In the genomic region with DNA sequence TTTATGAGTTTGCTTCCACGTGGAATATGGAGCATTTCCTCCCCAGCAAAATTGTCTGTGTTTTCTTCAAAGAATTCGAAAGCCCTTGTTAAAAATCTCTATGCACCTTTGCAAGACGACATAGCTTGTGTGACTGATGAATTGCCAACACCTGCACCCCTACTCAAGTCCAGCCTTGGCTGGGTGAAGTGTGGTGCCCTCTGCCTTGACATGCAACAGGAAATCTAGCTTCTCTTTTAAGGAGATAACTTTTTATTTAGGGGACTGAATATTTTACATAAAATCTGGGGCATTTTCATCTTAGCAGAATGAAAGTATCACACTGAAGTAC, we compare ENCODE assay signal across 8 cellular contexts. TPM values are rescaled to one million over a fixed set of nuclear protein-coding genes. Genes with fewer than 3 reads are reported as not detected.
DNase-seq lines count a peak whose midpoint lies in the region; ATAC-seq and TF ChIP-seq lines count a peak whose summit lies in the region.

No MANE protein-coding gene starts in this region.

- intact Hi-C loops in right cardiac atrium (cut with DNase I): loop anchor here in 3 of 4 donors (5.0 to 10.0 kb wide), 3 partner anchors 63 to 76 kb away; no protein-coding TSS in a partner anchor
- intact Hi-C loops in posterior vena cava (cut with DNase I): no loop called here

- H3K4me1 Mint-ChIP-seq in activated CD8-positive, alpha-beta memory T cell treated with anti-CD3 and anti-CD28 coated beads, Interleukin-2, amount 10 ng/mL, durations not matched to agents 7 days and 5 days: peaks cover 52% of the 10 kb centered on the region

- no peaks in the 10 kb centered on the region for H3K36me3 ChIP-seq in skeletal muscle tissue (ENCODE audit: control insufficient read depth in 3 of 3, insufficient read depth in 3 of 3, low read length in 3 of 3)

- H3K4me3 Mint-ChIP-seq in activated CD8-positive, alpha-beta memory T cell treated with anti-CD3 and anti-CD28 coated beads, Interleukin-2, amount 10 ng/mL, durations not matched to agents 7 days and 5 days: peak overlapping the region; percentile 99

- CTCF ChIA-PET in activated CD8-positive, alpha-beta memory T cell treated with anti-CD3 and anti-CD28 coated beads, Interleukin-2, amount 10 ng/mL, durations not matched to agents 7 days and 5 days (lab: Charles Lee): interaction anchor here (0.6 to 2.7 kb wide), 10 partner anchors 9 to 436 kb away, joined by 3 to 16 read pairs (median 4); no protein-coding TSS in a partner anchor

- H3K27ac Mint-ChIP-seq in activated CD8-positive, alpha-beta memory T cell treated with anti-CD3 and anti-CD28 coated beads, Interleukin-2, amount 10 ng/mL, durations not matched to agents 7 days and 5 days: peak overlapping the region; percentile 99

- no peaks in the 10 kb centered on the region for H3K9me3 Mint-ChIP-seq in activated CD8-positive, alpha-beta memory T cell treated with anti-CD3 and anti-CD28 coated beads, Interleukin-2, amount 10 ng/mL, durations not matched to agents 7 days and 5 days (ENCODE audit: low read depth)

- H3K4me1 ChIP-seq in right cardiac atrium (ENCODE audit: control insufficient read depth, insufficient read depth, low read length): peaks cover 2% of the 10 kb centered on the region
- peaks cover 7 to 34% (median 20%) of the 10 kb centered on the region in 3 donors for H3K4me1 ChIP-seq in skeletal muscle tissue (ENCODE audit: control insufficient read depth in 3 of 3, insufficient read depth in 3 of 3, low read length in 3 of 3)

- H3K27me3 ChIP-seq in right cardiac atrium (ENCODE audit: control insufficient read depth, insufficient read depth) (no peaks in the 10 kb centered on the region), skeletal muscle tissue (ENCODE audit: control insufficient read depth in 3 of 3, insufficient read depth in 3 of 3, low read length in 3 of 3) (no peaks in the 10 kb centered on the region)

- H3K27ac ChIP-seq in VCaP (peak overlapping the region; percentile 86), right cardiac atrium (ENCODE audit: low read length) (peak overlapping the region; percentile 100), skeletal muscle tissue (ENCODE audit: low read depth, low read length) (peak overlapping the region; percentile 98)

- WGBS in right cardiac atrium: 1% methylated on average over 3 of the region's 3 CpGs

- no peak for ATAC-seq in activated CD8-positive, alpha-beta memory T cell treated with anti-CD3 and anti-CD28 coated beads, Interleukin-2, amount 10 ng/mL, durations not matched to agents 7 days and 5 days
- ATAC-seq in right cardiac atrium: no peak

- peaks cover 2% of the 10 kb centered on the region for H3K27me3 Mint-ChIP-seq in activated CD8-positive, alpha-beta memory T cell treated with anti-CD3 and anti-CD28 coated beads, Interleukin-2, amount 10 ng/mL, durations not matched to agents 7 days and 5 days

- no peak for TF ChIP-seq CTCF in VCaP (conservative IDR thresholded peaks at IDR 0.05)

- H3K4me3 ChIP-seq in right cardiac atrium (ENCODE audit: low read length): peak overlapping the region; percentile 87
- H3K4me3 ChIP-seq in skeletal muscle tissue (ENCODE audit: low read length in 3 of 3): peak overlapping the region; percentile 93 to 96 (median 95)

- H3K9me3 ChIP-seq in right cardiac atrium (ENCODE audit: control insufficient read depth, low read length) (no peaks in the 10 kb centered on the region), skeletal muscle tissue (ENCODE audit: control insufficient read depth in 3 of 3, low read length in 3 of 3) (no peaks in the 10 kb centered on the region)

- H3K9ac ChIP-seq in skeletal muscle tissue (ENCODE audit: low read depth in 1 of 3, low read length in 3 of 3): peak overlapping the region; percentile 93 to 96 (median 94)

- DNase-seq in activated CD8-positive, alpha-beta memory T cell treated with anti-CD3 and anti-CD28 coated beads, Interleukin-2, amount 10 ng/mL, durations not matched to agents 7 days and 5 days: peak; percentile 50
- no peak for DNase-seq in activated CD8-positive, alpha-beta memory T cell treated with anti-CD3 and anti-CD28 coated beads, Interleukin-2, amount 50 U/mL, for 48 hours
- no peak for DNase-seq in right cardiac atrium
- DNase-seq in globus pallidus (ENCODE audit: low spot score): no peak
- no peak for DNase-seq in pons (ENCODE audit: low spot score)
- DNase-seq in posterior vena cava (ENCODE audit: low spot score): no peak

- peaks cover 12% of the 10 kb centered on the region for H3K36me3 Mint-ChIP-seq in activated CD8-positive, alpha-beta memory T cell treated with anti-CD3 and anti-CD28 coated beads, Interleukin-2, amount 10 ng/mL, durations not matched to agents 7 days and 5 days

RNA-seq across cellular contexts. Expression of a gene that starts 0.6 kb away (rescaled TPM):
- 10 to 100 TPM; 36.4 to 46.3 TPM for total RNA-seq in activated CD8-positive, alpha-beta memory T cell treated with anti-CD3 and anti-CD28 coated beads, Interleukin-2, amount 10 ng/mL, durations not matched to agents 7 days and 5 days
- 10 to 100 TPM; 39.3 to 51.9 (median 43.8) TPM for total RNA-seq in right cardiac atrium
- polyA plus RNA-seq in right cardiac atrium: 20.4 TPM
- 30.3 TPM for total RNA-seq in skeletal muscle tissue
- total RNA-seq in posterior vena cava: 10 to 100 TPM; 22.2 to 24.6 TPM

RNA-seq across cellular contexts. Expression of a gene that starts 1.4 kb away (rescaled TPM):
- total RNA-seq in activated CD8-positive, alpha-beta memory T cell treated with anti-CD3 and anti-CD28 coated beads, Interleukin-2, amount 10 ng/mL, durations not matched to agents 7 days and 5 days: 10 to 100 TPM; 29.1 to 33.0 TPM
- 10 to 100 TPM; 71.7 to 97.3 (median 91.3) TPM for total RNA-seq in right cardiac atrium
- 13.8 TPM for polyA plus RNA-seq in right cardiac atrium
- total RNA-seq in skeletal muscle tissue: 60.0 TPM
- 100 to 1,000 TPM in 1 of 2 donors, 10 to 100 TPM in 1; 78.6 to 101 TPM for total RNA-seq in posterior vena cava

Comparison
In these comparisons a context has a peak if more than half of its experiments do, and no peak if none do; other contexts are left out.
1. intact Hi-C loops: an anchor here in right cardiac atrium (5.0 to 10.0 kb wide); none called in posterior vena cava.